Comparison of ENCODE assay signal across 28 cellular contexts in the genomic region with DNA sequence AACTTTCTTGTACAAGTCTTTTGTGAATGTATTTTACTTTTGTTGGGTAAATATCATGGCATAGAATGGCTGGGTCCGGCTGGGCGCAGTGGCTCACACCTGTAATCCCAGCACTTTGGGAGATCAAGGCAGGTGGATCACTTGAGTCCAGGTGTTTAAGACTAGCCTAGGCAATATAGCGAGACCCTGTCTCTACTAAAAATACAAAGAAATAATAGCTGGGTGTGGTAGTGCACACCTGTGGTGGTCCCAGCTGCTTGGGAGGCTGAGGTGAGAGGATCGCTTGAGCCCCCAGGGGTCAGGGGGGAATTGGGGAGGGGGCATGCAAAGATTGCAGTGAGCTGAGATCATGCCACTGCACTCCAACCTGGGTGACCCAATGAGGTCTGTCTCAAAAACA.
"Had no signal": no experiment of that assay in that cellular context is flagged by ENCODE, and none has a peak within 500 bp of the region (broad histone marks: within the 10 kb centered on the region; RNA-seq: fewer than 3 reads in every experiment).

No MANE protein-coding gene starts in this region.

- H3K9me3 ChIP-seq: heart right ventricle, lower lobe of right lung, neutrophil, ovary, stomach, testis, thyroid gland, uterus had no signal

- H3K36me3 Mint-ChIP-seq: mesothelial cell of epicardium; natural killer cell; neural progenitor cell; stimulated activated naive B cell treated with anti-CD40 and anti-IgM and Interleukin-4, amounts not matched to agents 10 μg/mL and 1 μg/mL and 100 μg/mL, for 72 hours had no signal

- H3K27ac Mint-ChIP-seq: mesothelial cell of epicardium; natural killer cell; nephron progenitor cell; neural progenitor cell; progenitor cell of endocrine pancreas; stimulated activated naive B cell treated with anti-CD40 and anti-IgM and Interleukin-4, amounts not matched to agents 10 μg/mL and 1 μg/mL and 100 μg/mL, for 72 hours had no signal

- H3K4me1 ChIP-seq: lower lobe of right lung, neural progenitor cell, stomach, testis, uterus had no signal

- H3K79me2 ChIP-seq: hepatocyte had no signal

- ATAC-seq: heart right ventricle; lower lobe of right lung; natural killer cell; right cardiac atrium; sciatic nerve; stimulated activated naive B cell treated with anti-CD40 and anti-IgM and Interleukin-4, amounts not matched to agents 10 μg/mL and 1 μg/mL and 100 μg/mL, for 72 hours had no signal

- H3K4me2 ChIP-seq: hepatocyte, neural progenitor cell had no signal

- H3K4me1 Mint-ChIP-seq: mesothelial cell of epicardium, naive B cell had no signal

- H3K4me3 ChIP-seq: heart right ventricle, hepatocyte, lower lobe of right lung, neural progenitor cell, ovary, skin epidermis, stomach, testis, thyroid gland, uterus had no signal

- H3K27ac ChIP-seq: heart right ventricle, hepatocyte, lower lobe of right lung, neural progenitor cell, neutrophil, ovary, skin epidermis, stomach, testis, thyroid gland, uterus had no signal

- H3K36me3 ChIP-seq: heart right ventricle, lower lobe of right lung, neural progenitor cell, neutrophil, ovary, stomach, thyroid gland, uterus had no signal

- H2AFZ ChIP-seq: hepatocyte, neural progenitor cell had no signal

- H3K9me3 Mint-ChIP-seq: mesothelial cell of epicardium; naive B cell; natural killer cell; nephron progenitor cell; stimulated activated naive B cell treated with anti-CD40 and anti-IgM and Interleukin-4, amounts not matched to agents 10 μg/mL and 1 μg/mL and 100 μg/mL, for 72 hours had no signal

- H3K4me3 Mint-ChIP-seq: mesothelial cell of epicardium; naive B cell; natural killer cell; nephron progenitor cell; neural progenitor cell; stimulated activated naive B cell treated with anti-CD40 and anti-IgM and Interleukin-4, amounts not matched to agents 10 μg/mL and 1 μg/mL and 100 μg/mL, for 72 hours had no signal

- DNase-seq: heart right ventricle; islet precursor cell; lower lobe of right lung; mesenchymal stem cell; naive B cell; natural killer cell; nephron progenitor cell; occipital lobe; ovary; right cardiac atrium; stimulated activated CD4-positive, alpha-beta T cell treated with anti-CD3 and anti-CD28 coated beads, Interleukin-12 subunit alpha, Interleukin-12 subunit beta, amount 100 ng/mL, for 4 hours; stimulated activated CD4-positive, alpha-beta T cell treated with anti-CD3 and anti-CD28 coated beads, Interleukin-15, amount 100 ng/mL, for 24 hours; stimulated activated CD4-positive, alpha-beta T cell treated with anti-CD3 and anti-CD28 coated beads, Interleukin-2, amount 100 ng/mL, for 24 hours; stimulated activated CD4-positive, alpha-beta T cell treated with anti-CD3 and anti-CD28 coated beads, Interleukin-4, amount 100 ng/mL, for 1 hour; stimulated activated naive B cell treated with anti-CD40 and anti-IgM and Interleukin-4, amounts not matched to agents 10 μg/mL and 1 μg/mL and 100 μg/mL, for 72 hours; stimulated activated naive CD8-positive, alpha-beta T cell treated with anti-CD3 and anti-CD28 coated beads, Interleukin-15, Interleukin-2, amounts not matched to agents 100 U/mL and 50 U/mL, for 24 hours; stomach; testis; thyroid gland; trophoblast cell; uterus had no signal

- H3K27me3 ChIP-seq: heart right ventricle, hepatocyte, neural progenitor cell, neutrophil, ovary, stomach, testis, thyroid gland, uterus had no signal

- H3K9ac ChIP-seq: neural progenitor cell had no signal
